Comparison of ENCODE assay signal across 1 cellular context in genomic region chr3:45064512-45065372, GRCh38.
TF ChIP-seq lines count a peak whose summit lies in the region.

No MANE protein-coding gene starts in this region.

TF ChIP-seq in K562, 482 proteins besides CTCF, POLR2A, EP300 and RAD21 (continued from another document and continues in another):
- TF ChIP-seq HES1 (IDR thresholded peaks at IDR 0.05; ENCODE audit: low read depth) (peak; percentile 65; the same call in 1 of the 2 replicates), TCF7 (IDR thresholded peaks at IDR 0.05; ENCODE audit: borderline replicate concordance) (no peak), THRB (CRISPR knock-in tag; conservative IDR thresholded peaks at IDR 0.05) (peak; percentile 100), PCBP2 (IDR thresholded peaks at IDR 0.05; ENCODE audit: low read depth, low read length, poor library complexity, severe bottlenecking) (no peak), ZNF695 (CRISPR knock-in tag; IDR thresholded peaks at IDR 0.05) (peak; percentile 100), NFE2L1 (tag; IDR thresholded peaks at IDR 0.05; ENCODE audit: borderline replicate concordance, low read depth) (peak; percentile 99), KLF1 (tag; IDR thresholded peaks at IDR 0.05) (peak; percentile 100), ZBTB26 (CRISPR knock-in tag; IDR thresholded peaks at IDR 0.05) (peak; percentile 100), JUN (IDR thresholded peaks at IDR 0.05; ENCODE audit: borderline replicate concordance, low read depth, low read length) (peak; percentile 48; the same call in 1 of the 2 replicates), JUN (CRISPR knock-in tag; IDR thresholded peaks at IDR 0.05; ENCODE audit: borderline replicate concordance) (no peak), ZBTB34 (CRISPR knock-in tag; IDR thresholded peaks at IDR 0.05) (peak; percentile 100), NR4A1 (CRISPR knock-in tag; IDR thresholded peaks at IDR 0.05) (peak; percentile 100), NR4A1 (tag; IDR thresholded peaks at IDR 0.05) (peak; percentile 100), MCM3 (IDR thresholded peaks at IDR 0.05) (no peak), MTA1 (IDR thresholded peaks at IDR 0.05; ENCODE audit: borderline replicate concordance) (peak; percentile 96), TCF7L2 (IDR thresholded peaks at IDR 0.05; ENCODE audit: low read depth, low read length) (no peak), CREB3L1 (IDR thresholded peaks at IDR 0.05; ENCODE audit: borderline replicate concordance, low read depth) (0 out of 2 replicates have a peak, but pooled peaks have one; percentile 69), FOXA1 (IDR thresholded peaks at IDR 0.05; ENCODE audit: borderline replicate concordance) (no peak), NCOA1 (IDR thresholded peaks at IDR 0.05; ENCODE audit: low read depth) (peak; percentile 91), DPF2 (IDR thresholded peaks at IDR 0.05) (peak; percentile 95), CREB1 (IDR thresholded peaks at IDR 0.05) (peak; percentile 45; the same call in 1 of the 2 replicates), CREB1 (CRISPR knock-in tag; IDR thresholded peaks at IDR 0.05) (peak; percentile 84; the same call in 1 of the 2 replicates), FOXJ3 (CRISPR knock-in tag; IDR thresholded peaks at IDR 0.05) (no peak), CBX8 (IDR thresholded peaks at IDR 0.05; ENCODE audit: borderline replicate concordance, extremely low read depth, low read depth, low read length, poor library complexity, severe bottlenecking) (no peak), MED1 (CRISPR knock-in tag; IDR thresholded peaks at IDR 0.05; ENCODE audit: borderline replicate concordance) (no peak), TFAP4 (CRISPR knock-in tag; IDR thresholded peaks at IDR 0.05; ENCODE audit: borderline replicate concordance) (peak; percentile 25; the same call in 1 of the 2 replicates), GABPA (tag; conservative IDR thresholded peaks at IDR 0.05; ENCODE audit: low read depth) (peak; percentile 93), DEAF1 (CRISPR knock-in tag; IDR thresholded peaks at IDR 0.05) (peak; percentile 100), ZKSCAN1 (IDR thresholded peaks at IDR 0.05; ENCODE audit: low read depth, low read length) (no peak), ZNF639 (CRISPR knock-in tag; conservative IDR thresholded peaks at IDR 0.05 in 1 of 2, IDR thresholded peaks at IDR 0.05 in 1 of 2) (peak in 1 of 2 experiments; percentile 100; a peak in 2 of 4 replicates), TAF15 (IDR thresholded peaks at IDR 0.05; ENCODE audit: low read depth, low read length) (no peak), BRD9 (IDR thresholded peaks at IDR 0.05; ENCODE audit: low read depth, partially characterized antibody) (peak; percentile 99), HEY1 (CRISPR knock-in tag; IDR thresholded peaks at IDR 0.05; ENCODE audit: borderline replicate concordance) (peak; percentile 100), ZBTB7A (IDR thresholded peaks at IDR 0.05; ENCODE audit: borderline replicate concordance, control insufficient read depth, low read depth, low read length) (no peak), U2AF2 (optimal IDR thresholded peaks at IDR 0.05; ENCODE audit: low read depth, low read length) (no peak), SP1 (CRISPR knock-in tag; IDR thresholded peaks at IDR 0.05) (peak; percentile 89), RFX1 (IDR thresholded peaks at IDR 0.05) (no peak), RNF219 (CRISPR knock-in tag; IDR thresholded peaks at IDR 0.05) (peak; percentile 100), ZNF174 (CRISPR knock-in tag; IDR thresholded peaks at IDR 0.05) (peak; percentile 100), ZNF217 (CRISPR knock-in tag; IDR thresholded peaks at IDR 0.05) (no peak), STAT5A (IDR thresholded peaks at IDR 0.05; ENCODE audit: borderline replicate concordance, low read length) (peak; percentile 100), YBX1 (IDR thresholded peaks at IDR 0.05) (no peak), SFPQ (IDR thresholded peaks at IDR 0.05; ENCODE audit: low read depth, low read length) (no peak), FOXK2 (conservative IDR thresholded peaks at IDR 0.05 in 1 of 2, IDR thresholded peaks at IDR 0.05 in 1 of 2; ENCODE audit: low read depth in 2 of 2) (peak; percentile 90 to 96), FOXP1 (CRISPR knock-in tag; IDR thresholded peaks at IDR 0.05) (0 out of 2 replicates have a peak, but pooled peaks have one; percentile 7), FOXJ2 (tag; IDR thresholded peaks at IDR 0.05) (peak; percentile 95), NR2C2 (CRISPR knock-in tag; IDR thresholded peaks at IDR 0.05) (no peak; the same call in none of the 2 replicates), NR2C2 (tag; IDR thresholded peaks at IDR 0.05) (peak; percentile 99), FOXO4 (CRISPR knock-in tag; IDR thresholded peaks at IDR 0.05) (peak; percentile 100), CBFA2T3 (IDR thresholded peaks at IDR 0.05) (no peak)
